ENCODE assay signal across 8 cellular contexts in genomic region chr12:53180270-53180930, GRCh38. TPM values are rescaled to one million over a fixed set of nuclear protein-coding genes. Genes with fewer than 3 reads are reported as not detected.
A peak's percentile ranks its signal among the peaks of the same experiment; 100 is the strongest.
DNase-seq lines count a peak whose midpoint lies in the region; ATAC-seq, FAIRE-seq and TF ChIP-seq lines count a peak whose summit lies in the region.

A gene with protein sequence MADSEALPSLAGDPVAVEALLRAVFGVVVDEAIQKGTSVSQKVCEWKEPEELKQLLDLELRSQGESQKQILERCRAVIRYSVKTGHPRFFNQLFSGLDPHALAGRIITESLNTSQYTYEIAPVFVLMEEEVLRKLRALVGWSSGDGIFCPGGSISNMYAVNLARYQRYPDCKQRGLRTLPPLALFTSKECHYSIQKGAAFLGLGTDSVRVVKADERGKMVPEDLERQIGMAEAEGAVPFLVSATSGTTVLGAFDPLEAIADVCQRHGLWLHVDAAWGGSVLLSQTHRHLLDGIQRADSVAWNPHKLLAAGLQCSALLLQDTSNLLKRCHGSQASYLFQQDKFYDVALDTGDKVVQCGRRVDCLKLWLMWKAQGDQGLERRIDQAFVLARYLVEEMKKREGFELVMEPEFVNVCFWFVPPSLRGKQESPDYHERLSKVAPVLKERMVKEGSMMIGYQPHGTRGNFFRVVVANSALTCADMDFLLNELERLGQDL (minus strand): TSS chr12:53180925. CDS start chr12:53173470, 7,455 bp downstream.
Gene ZNF740, plus strand, starts transcription at chr12:53180722. Its CDS starts 1,262 bp downstream, at chr12:53181984.

- DNase-seq in GM12891 (ENCODE audit: insufficient read length, low spot score), result peak; percentile 99
- peak; percentile 53 for DNase-seq in NCI-H1436 treated with DMSO at 0.1 percent for 48 hours (lab: John Stamatoyannopoulos, UW)
- DNase-seq in T follicular helper cell (ENCODE audit: low read depth), result peak; percentile 96
- peak; percentile 99 for DNase-seq in adipocyte (ENCODE audit: low read depth)
- peak; percentile 98 to 99 (median 99) for DNase-seq in heart left ventricle
- DNase-seq in pons (ENCODE audit: low spot score), result peak; percentile 97
- DNase-seq in transverse colon, result peak; percentile 98

- H3K36me3 ChIP-seq in adipocyte (ENCODE audit: control insufficient read depth, insufficient read depth, low read length, severe bottlenecking), result peaks cover 29% of the 10 kb centered on the region
- peaks cover 0 to 39% (median 36%) of the 10 kb centered on the region in 9 donors for H3K36me3 ChIP-seq in heart left ventricle
- peaks cover 0 to 16% (median 5%) of the 10 kb centered on the region in 4 donors for H3K36me3 ChIP-seq in transverse colon

- WGBS in heart left ventricle, 4 donors, result 0 to 3% (median 1%) methylated on average over 15 to 67 of the region's 67 CpGs
- 1% methylated on average over 42 of the region's 67 CpGs; no CpG with 5 or more reads in 1 of the 2 donors for WGBS in transverse colon (ENCODE audit: low coverage in 1 of 2), 2 donors

- peak within 1 kb of the TSS; percentile 88 for H3K4me3 ChIP-seq in adipocyte (ENCODE audit: low read length)
- peak within 1 kb of the TSS; percentile 61 to 92 (median 78) for H3K4me3 ChIP-seq in heart left ventricle
- H3K4me3 ChIP-seq in transverse colon, result peak within 1 kb of the TSS; percentile 72 to 90 (median 82)

- H3K9me3 ChIP-seq in adipocyte (ENCODE audit: control insufficient read depth, low read length), result no peaks in the 10 kb centered on the region
- no peaks in the 10 kb centered on the region for H3K9me3 ChIP-seq in heart left ventricle
- H3K9me3 ChIP-seq in transverse colon, result no peaks in the 10 kb centered on the region

- TF ChIP-seq EP300 in transverse colon (IDR thresholded peaks at IDR 0.05; ENCODE audit: low read depth), result no peak

- intact Hi-C loops in heart left ventricle (cut with DNase I) (loop anchor here in 1 of 10 donors (2.0 kb wide), 1 partner anchor 40 kb away; no protein-coding TSS in a partner anchor), transverse colon (cut with DNase I; ENCODE audit: low total_unique reads) (no loop called here)

- H3K4me1 ChIP-seq in adipocyte (ENCODE audit: control insufficient read depth, insufficient read depth, low read length) (peaks cover 48% of the 10 kb centered on the region), heart left ventricle (peaks cover 13 to 49% (median 35%) of the 10 kb centered on the region in 12 donors), transverse colon (peaks cover 33 to 40% (median 36%) of the 10 kb centered on the region in 4 donors)

- FAIRE-seq in GM12891 (lab: Jason Lieb, UNC), result peak; percentile 98

- H3K27ac ChIP-seq in heart left ventricle (peak within 1 kb of the TSS; percentile 86 to 98 (median 94)), transverse colon (peak within 1 kb of the TSS; percentile 92 to 99 (median 96))

- H3K9ac ChIP-seq in adipocyte (ENCODE audit: low read length), result peak within 1 kb of the TSS; percentile 96

- in situ Hi-C loops in transverse colon (cut with MboI; ENCODE audit: low pct_ligation_motif_present in 1 of 4, low pct_unique_long_range_greater_than_20kb in 1 of 4, low sequenced_read_pairs in 3 of 4), result loop anchor here in 2 of 4 donors (10.0 to 25.0 kb wide), 2 partner anchors 116 to 118 kb away; partner anchors contain the start of gene TNS2 (in 1 of the 2)

- no peak for TF ChIP-seq CTCF in heart left ventricle (IDR thresholded peaks at IDR 0.05)
- no peak for TF ChIP-seq CTCF in transverse colon (IDR thresholded peaks at IDR 0.05)

- ATAC-seq in HG02840 (IDR thresholded peaks at IDR 0.05; ENCODE audit: low FRiP score, unreplicated experiment), result peak; percentile 91
- peak; percentile 99 for ATAC-seq in heart left ventricle

- TF ChIP-seq POLR2A in GM12891 (IDR thresholded peaks at IDR 0.05; ENCODE audit: low read depth, low read length) (peak; percentile 93), heart left ventricle (IDR thresholded peaks at IDR 0.05) (peak; percentile 32 to 86), transverse colon (IDR thresholded peaks at IDR 0.05) (peak; percentile 85)

- no peaks in the 10 kb centered on the region for H3K27me3 ChIP-seq in adipocyte (replicated peaks; ENCODE audit: control insufficient read depth, insufficient read depth, low read length)
- no peaks in the 10 kb centered on the region for H3K27me3 ChIP-seq in heart left ventricle
- H3K27me3 ChIP-seq in transverse colon, result no peaks in the 10 kb centered on the region

TF ChIP-seq in GM12891, 5 proteins besides CTCF, POLR2A, EP300 and RAD21:
- TF ChIP-seq TAF1 (IDR thresholded peaks at IDR 0.05; ENCODE audit: low read depth, low read length), result peak; percentile 68; the same call in 1 of the 2 replicates
- peak; percentile 15 for TF ChIP-seq PAX5 (IDR thresholded peaks at IDR 0.05; ENCODE audit: insufficient read depth, low read length, severe bottlenecking)
- TF ChIP-seq POU2F2 (IDR thresholded peaks at IDR 0.05; ENCODE audit: low read depth, low read length), result peak; percentile 31; the same call in 1 of the 2 replicates
- peak; percentile 49 for TF ChIP-seq SPI1 (IDR thresholded peaks at IDR 0.05; ENCODE audit: low read depth, low read length)
- peak; percentile 61 for TF ChIP-seq POLR2AphosphoS5 (IDR thresholded peaks at IDR 0.05; ENCODE audit: low read depth, low read length)

RNA-seq across cellular contexts. Expression of the first gene that starts in this region (rescaled TPM):
- polyA plus RNA-seq in GM12891 (2012; ENCODE audit: low read depth, missing spikeins), result 8.6 TPM
- total RNA-seq in heart left ventricle, result 10 to 100 TPM in 4 of 9 donors, 1 to 10 TPM in 5; 4.3 to 14.8 (median 8.2) TPM
- 10 to 100 TPM in 1 of 2 donors, 1 to 10 TPM in 1; 4.6 to 26.5 TPM for polyA plus RNA-seq in heart left ventricle
- total RNA-seq in transverse colon, result 100 to 1,000 TPM in 1 of 4 donors, 10 to 100 TPM in 3; 29.1 to 142 (median 39.2) TPM

RNA-seq across cellular contexts. Expression of gene ZNF740, which starts in this region (rescaled TPM):
- polyA plus RNA-seq in GM12891 (2012; ENCODE audit: low read depth, missing spikeins), result 10.6 TPM
- total RNA-seq in heart left ventricle (10 to 100 TPM in 7 of 9 donors, 1 to 10 TPM in 2; 4.8 to 27.4 (median 18.7) TPM), transverse colon (10 to 100 TPM in 3 of 4 donors, 1 to 10 TPM in 1; 9.7 to 21.9 (median 16.3) TPM)
- polyA plus RNA-seq in heart left ventricle, result 1 to 10 TPM; 6.1 to 6.7 TPM

Comparison
In these comparisons a context has a peak if more than half of its experiments do, and no peak if none do; other contexts are left out.
1. Peak in every context shown above with its lines: DNase-seq, ATAC-seq, H3K4me3 ChIP-seq and H3K27ac ChIP-seq.